Comparison of ENCODE assay signal across 19 cellular contexts in genomic region chr17:1384881-1385280, GRCh38. TPM values are rescaled to one million over a fixed set of nuclear protein-coding genes. Genes with fewer than 3 reads are reported as not detected.
DNase-seq lines count a peak whose midpoint lies in the region; ATAC-seq and TF ChIP-seq lines count a peak whose summit lies in the region.
"Had no signal": no experiment of that assay in that cellular context is flagged by ENCODE, and none has a peak within 500 bp of the region (broad histone marks: within the 10 kb centered on the region; RNA-seq: fewer than 3 reads in every experiment).

No MANE protein-coding gene starts in this region.

- TF ChIP-seq POLR2A in adrenal gland (IDR thresholded peaks at IDR 0.05): no peak

- H3K9me3 ChIP-seq in adrenal gland (replicated peaks in 1 of 3): no peaks in the 10 kb centered on the region
- no peaks in the 10 kb centered on the region for H3K9me3 ChIP-seq in right atrium auricular region
- no peaks in the 10 kb centered on the region for H3K9me3 ChIP-seq in subcutaneous abdominal adipose tissue (ENCODE audit: control insufficient read depth in 5 of 5, low read length in 5 of 5)
- H3K9me3 ChIP-seq: HAP-1 had no signal

- H3K36me3 ChIP-seq in adrenal gland (replicated peaks in 1 of 2) (no peaks in the 10 kb centered on the region), right atrium auricular region (no peaks in the 10 kb centered on the region), subcutaneous abdominal adipose tissue (ENCODE audit: control insufficient read depth in 5 of 5, insufficient read depth in 5 of 5, low read length in 5 of 5) (no peaks in the 10 kb centered on the region)

- ATAC-seq in Right ventricle myocardium inferior: peak; percentile 77
- no peak for ATAC-seq in left ventricle myocardium superior

- 32 to 60% (median 47%) methylated on average over 1 of the region's 1 CpG for WGBS in adrenal gland, 4 donors

- DNase-seq in Right ventricle myocardium inferior (ENCODE audit: missing footprints) (no peak), left ventricle myocardium superior (no peak), adrenal gland (peak in 3 of 7 donors; percentile 35 to 51 (median 47)), right atrium auricular region (ENCODE audit: low spot score) (no peak), T1000 (lab: John Stamatoyannopoulos, UW) (no peak), cerebellar nuclear complex (lab: John Stamatoyannopoulos, UW) (no peak)
- no peak for DNase-seq in stimulated activated CD4-positive, alpha-beta T cell treated with anti-CD3 and anti-CD28 coated beads, Interleukin-1b, Interleukin-23, amount 100 ng/mL, for 48 hours
- DNase-seq: activated CD4-positive, CD25-positive, alpha-beta regulatory T cell; activated gamma-delta T cell; cortex of kidney; DMS153; GF-D8; midbrain; NCI-H1436 treated with DMSO at 0.1 percent for 48 hours; NCI-H748 treated with DMSO at 0.1 percent for 48 hours; OCI-M1 had no signal

- H3K27ac ChIP-seq in adrenal gland (peak overlapping the region in 3 of 5 donors; percentile 17 to 30 (median 24)), right atrium auricular region (peak overlapping the region; percentile 1 to 20), subcutaneous abdominal adipose tissue (ENCODE audit: low read depth, low read length) (peak overlapping the region; percentile 79)
- H3K27ac ChIP-seq: C4-2B had no signal

- intact Hi-C loops in Right ventricle myocardium inferior (cut with DNase I) (no loop called here), left ventricle myocardium superior (cut with micrococcal nuclease) (no loop called here), adrenal gland (cut with DNase I) (no loop called here)

- H3K9ac ChIP-seq in subcutaneous abdominal adipose tissue (ENCODE audit: low read length in 5 of 5): no peak overlapping the region

- H3K4me3 ChIP-seq in adrenal gland (no peak overlapping the region), right atrium auricular region (no peak overlapping the region), subcutaneous abdominal adipose tissue (ENCODE audit: low read depth in 1 of 5, low read length in 5 of 5) (no peak overlapping the region)
- H3K4me3 ChIP-seq: HAP-1 had no signal

- H3K4me1 ChIP-seq in adrenal gland (replicated peaks in 1 of 2) (peaks cover 49 to 92% of the 10 kb centered on the region in 2 donors), right atrium auricular region (peaks cover 0 to 92% of the 10 kb centered on the region in 2 donors), subcutaneous abdominal adipose tissue (ENCODE audit: control insufficient read depth in 5 of 5, insufficient read depth in 5 of 5, low read length in 5 of 5) (peaks cover 3 to 73% (median 60%) of the 10 kb centered on the region in 5 donors)

- no peak for TF ChIP-seq CTCF in adrenal gland (IDR thresholded peaks at IDR 0.05)
- no peak for TF ChIP-seq CTCF in right atrium auricular region (IDR thresholded peaks at IDR 0.05)

- H3K27me3 ChIP-seq in adrenal gland (no peaks in the 10 kb centered on the region), right atrium auricular region (no peaks in the 10 kb centered on the region), subcutaneous abdominal adipose tissue (ENCODE audit: control insufficient read depth in 5 of 5, insufficient read depth in 4 of 5, low read length in 5 of 5) (no peaks in the 10 kb centered on the region)

RNA-seq across cellular contexts. Expression of gene YWHAE, which starts 15.1 kb away (rescaled TPM):
- total RNA-seq in Right ventricle myocardium inferior: 640 TPM
- 620 TPM for total RNA-seq in left ventricle myocardium superior
- total RNA-seq in adrenal gland: 100 to 1,000 TPM; 488 to 744 (median 550) TPM
- polyA plus RNA-seq in adrenal gland: 100 to 1,000 TPM; 340 to 884 (median 511) TPM
- 100 to 1,000 TPM; 655 to 703 TPM for total RNA-seq in right atrium auricular region

Comparison
In these comparisons a context has a peak if more than half of its experiments do, and no peak if none do; other contexts are left out.
1. H3K27ac ChIP-seq: peak in every context shown above with its lines; median percentile 79 in subcutaneous abdominal adipose tissue; 24 in adrenal gland; 10 in right atrium auricular region.